ENCODE assay signal across 8 cellular contexts in genomic region chr2:97995026-97995733, GRCh38. TPM values are rescaled to one million over a fixed set of nuclear protein-coding genes. Genes with fewer than 3 reads are reported as not detected.
A peak's percentile ranks its signal among the peaks of the same experiment; 100 is the strongest.
DNase-seq lines count a peak whose midpoint lies in the region; ATAC-seq, FAIRE-seq and TF ChIP-seq lines count a peak whose summit lies in the region.

No MANE protein-coding gene starts in this region.

- intact Hi-C loops in K562 (cut with micrococcal nuclease) = no loop called here

- peak overlapping the region; percentile 94 for H3K4me2 ChIP-seq in K562 (ENCODE audit: insufficient read depth, low read length)

- H3K36me3 ChIP-seq in ES-I3 (ENCODE audit: insufficient read depth, low read length) (no peaks in the 10 kb centered on the region), K562 (ENCODE audit: control insufficient read depth, insufficient read depth, low read length) (no peaks in the 10 kb centered on the region)

- H3K27me3 Mint-ChIP-seq in immature natural killer cell (ENCODE audit: low read depth in 3 of 3) = peaks cover 0 to 5% (median 5%) of the 10 kb centered on the region in 3 donors

- peak overlapping the region; percentile 97 for H3K27ac ChIP-seq in K562 (ENCODE audit: extremely low read depth, low read depth, low read length)

- peak overlapping the region; percentile 86 for H3K9ac ChIP-seq in ES-I3 (ENCODE audit: low read depth, low read length)
- peak overlapping the region; percentile 88 to 96 for H3K9ac ChIP-seq in K562 (ENCODE audit: insufficient read depth in 1 of 2, low read depth in 2 of 2, low read length in 2 of 2)

- H3K4me3 Mint-ChIP-seq in immature natural killer cell = peak overlapping the region; percentile 97 to 100 (median 99)

- no peaks in the 10 kb centered on the region for H3K27me3 ChIP-seq in K562 (ENCODE audit: control insufficient read depth in 2 of 2, insufficient read depth in 2 of 2, low read length in 2 of 2)

- TF ChIP-seq CTCF in K562 (IDR thresholded peaks at IDR 0.05 in 2 of 3, conservative IDR thresholded peaks at IDR 0.05 in 1 of 3; ENCODE audit: insufficient read depth in 2 of 3, low read depth in 1 of 3, low read length in 3 of 3) = 0 out of 6 replicates have a peak, but pooled peaks of 1 of the 3 experiments have one; percentile 0

- peaks cover 54% of the 10 kb centered on the region for H3K79me2 ChIP-seq in K562 (ENCODE audit: control insufficient read depth, insufficient read depth, low read length)

- H3K27ac Mint-ChIP-seq in immature natural killer cell = peak overlapping the region; percentile 88 to 98 (median 98)

- WGBS in K562 (ENCODE audit: insufficient coverage, low coverage, missing lambda C conversion rate) = under 1% methylated on average over 41 of the region's 81 CpGs

- TF ChIP-seq EP300 in Ishikawa (IDR thresholded peaks at IDR 0.05; ENCODE audit: borderline replicate concordance) = no peak
- TF ChIP-seq EP300 in K562 (IDR thresholded peaks at IDR 0.05; ENCODE audit: low read length) = no peak

- no peaks in the 10 kb centered on the region for H3K36me3 Mint-ChIP-seq in immature natural killer cell

- TF ChIP-seq RAD21 in Ishikawa (IDR thresholded peaks at IDR 0.05; ENCODE audit: low read depth) (no peak), K562 (CRISPR knock-in tag; conservative IDR thresholded peaks at IDR 0.05 in 1 of 2, IDR thresholded peaks at IDR 0.05 in 1 of 2) (0 out of 4 replicates have a peak, but pooled peaks of 1 of the 2 experiments have one; percentile 7)

- no peaks in the 10 kb centered on the region for H3K9me1 ChIP-seq in K562 (ENCODE audit: control insufficient read depth, insufficient read depth, low read length)

- peaks cover 6% of the 10 kb centered on the region; the same call in 1 of the 2 replicates for H3K4me1 ChIP-seq in ES-I3 (ENCODE audit: insufficient read depth, low read length)
- H3K4me1 ChIP-seq in K562 (replicated peaks in 1 of 2; ENCODE audit: control insufficient read depth in 2 of 2, insufficient read depth in 2 of 2, low read length in 2 of 2) = peaks cover 2 to 12% of the 10 kb centered on the region in 2 experiments

- TF ChIP-seq POLR2A in K562 (conservative IDR thresholded peaks at IDR 0.05) = no peak

- peak overlapping the region; percentile 86 for H3K4me3 ChIP-seq in K562

- FAIRE-seq in K562 (lab: Jason Lieb, UNC) = peak; percentile 42

- H3K4me1 Mint-ChIP-seq in immature natural killer cell = peaks cover 36 to 55% of the 10 kb centered on the region in 2 donors

- in situ Hi-C loops in K562 (cut with MboI) = no loop called here

- H3K9me3 Mint-ChIP-seq in immature natural killer cell = no peaks in the 10 kb centered on the region

- POLR2A ChIA-PET in K562 (lab: Yijun Ruan, JAX) = interaction anchor here (1.0 to 2.3 kb wide), 2 partner anchors 14 to 27 kb away, joined by 3 to 7 read pairs; no protein-coding TSS in a partner anchor

- ATAC-seq in GM21619 (IDR thresholded peaks at IDR 0.05; ENCODE audit: unreplicated experiment) (peak; percentile 35), K562 (peak; percentile 73)

- no peaks in the 10 kb centered on the region for H3K9me3 ChIP-seq in ES-I3 (ENCODE audit: control insufficient read depth, insufficient read depth, low read length)
- no peaks in the 10 kb centered on the region for H3K9me3 ChIP-seq in K562 (replicated peaks; ENCODE audit: control insufficient read depth, insufficient read depth, low read depth, low read length)

- CTCF ChIA-PET in K562 (lab: Yijun Ruan, JAX; ENCODE audit: low intra/inter-chr PET ratio) = interaction anchor here (0.6 kb wide), 1 partner anchor 1873 kb away, joined by 3 read pairs; no protein-coding TSS in a partner anchor

- peaks cover 4% of the 10 kb centered on the region; the same call in 1 of the 2 replicates for H4K20me1 ChIP-seq in K562 (replicated peaks; ENCODE audit: control insufficient read depth, insufficient read depth, low read length)

- peak overlapping the region; percentile 99 for H2AFZ ChIP-seq in K562 (ENCODE audit: low read depth, low read length)

- DNase-seq in T-helper 9 cell = peak; percentile 26
- DNase-seq in K562 (ENCODE audit: extremely low read depth in 1 of 4, low spot score in 3 of 4) = peak; percentile 62 to 75 (median 72)
- DNase-seq in immature natural killer cell = peak in 2 of 3 donors; percentile 54 to 55
- peak; percentile 9 to 30 for DNase-seq in stimulated activated CD4-positive, alpha-beta T cell treated with anti-CD3 and anti-CD28 coated beads, Interleukin-15, amount 100 ng/mL, for 1 hour (ENCODE audit: low read depth in 1 of 2, low spot score in 1 of 2)
- no peak for DNase-seq in NCI-H1436 (lab: John Stamatoyannopoulos, UW)

- no TSS peak for BruUV-seq in K562 (replicated peaks; lab: Mats Ljungman, UMichigan)

TF ChIP-seq in Ishikawa, 13 proteins besides CTCF, POLR2A, EP300 and RAD21:
- no peak for TF ChIP-seq NFIC (IDR thresholded peaks at IDR 0.05)
- 0 out of 2 replicates have a peak, but pooled peaks have one; percentile 43 for TF ChIP-seq ZBTB7A (IDR thresholded peaks at IDR 0.05; ENCODE audit: low read depth)
- no peak for TF ChIP-seq FOXM1 (IDR thresholded peaks at IDR 0.05; ENCODE audit: borderline replicate concordance, low read depth)
- no peak for TF ChIP-seq TEAD4 (IDR thresholded peaks at IDR 0.05)
- no peak for TF ChIP-seq TCF12 (IDR thresholded peaks at IDR 0.05; ENCODE audit: low read depth)
- TF ChIP-seq, protein P1, sequence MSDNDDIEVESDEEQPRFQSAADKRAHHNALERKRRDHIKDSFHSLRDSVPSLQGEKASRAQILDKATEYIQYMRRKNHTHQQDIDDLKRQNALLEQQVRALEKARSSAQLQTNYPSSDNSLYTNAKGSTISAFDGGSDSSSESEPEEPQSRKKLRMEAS (IDR thresholded peaks at IDR 0.05) = peak; percentile 24; the same call in 1 of the 2 replicates

TF ChIP-seq in K562, 482 proteins besides CTCF, POLR2A, EP300 and RAD21 (continues in another document):
- peak; percentile 48 for TF ChIP-seq PCBP1 (IDR thresholded peaks at IDR 0.05; ENCODE audit: low read depth, low read length, poor library complexity, severe bottlenecking)
- TF ChIP-seq NONO (IDR thresholded peaks at IDR 0.05; ENCODE audit: low read depth in 2 of 2, low read length in 1 of 2) = 0 out of 4 replicates have a peak, but pooled peaks of 1 of the 2 experiments have one; percentile 5
- peak; percentile 11 to 22 for TF ChIP-seq E2F6 (IDR thresholded peaks at IDR 0.05; ENCODE audit: borderline replicate concordance in 1 of 2, extremely low read depth in 1 of 2, insufficient read depth in 1 of 2, insufficient read length in 1 of 2, low read depth in 1 of 2, low read length in 1 of 2, poor library complexity in 1 of 2, severe bottlenecking in 1 of 2)
- 0 out of 2 replicates have a peak, but pooled peaks have one; percentile 50 for TF ChIP-seq TGIF2 (CRISPR knock-in tag; IDR thresholded peaks at IDR 0.05)
- TF ChIP-seq, protein P2, sequence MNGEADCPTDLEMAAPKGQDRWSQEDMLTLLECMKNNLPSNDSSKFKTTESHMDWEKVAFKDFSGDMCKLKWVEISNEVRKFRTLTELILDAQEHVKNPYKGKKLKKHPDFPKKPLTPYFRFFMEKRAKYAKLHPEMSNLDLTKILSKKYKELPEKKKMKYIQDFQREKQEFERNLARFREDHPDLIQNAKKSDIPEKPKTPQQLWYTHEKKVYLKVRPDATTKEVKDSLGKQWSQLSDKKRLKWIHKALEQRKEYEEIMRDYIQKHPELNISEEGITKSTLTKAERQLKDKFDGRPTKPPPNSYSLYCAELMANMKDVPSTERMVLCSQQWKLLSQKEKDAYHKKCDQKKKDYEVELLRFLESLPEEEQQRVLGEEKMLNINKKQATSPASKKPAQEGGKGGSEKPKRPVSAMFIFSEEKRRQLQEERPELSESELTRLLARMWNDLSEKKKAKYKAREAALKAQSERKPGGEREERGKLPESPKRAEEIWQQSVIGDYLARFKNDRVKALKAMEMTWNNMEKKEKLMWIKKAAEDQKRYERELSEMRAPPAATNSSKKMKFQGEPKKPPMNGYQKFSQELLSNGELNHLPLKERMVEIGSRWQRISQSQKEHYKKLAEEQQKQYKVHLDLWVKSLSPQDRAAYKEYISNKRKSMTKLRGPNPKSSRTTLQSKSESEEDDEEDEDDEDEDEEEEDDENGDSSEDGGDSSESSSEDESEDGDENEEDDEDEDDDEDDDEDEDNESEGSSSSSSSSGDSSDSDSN (IDR thresholded peaks at IDR 0.05; ENCODE audit: borderline replicate concordance in 1 of 2, low read depth in 2 of 2, low read length in 2 of 2) = peak; percentile 68 to 95
- TF ChIP-seq ZNF12 (CRISPR knock-in tag; IDR thresholded peaks at IDR 0.05) = no peak

RNA-seq across cellular contexts. Expression of gene TMEM131, which starts 0.6 kb away (rescaled TPM):
- 56.9 and 132 TPM in 2 replicates for total RNA-seq in K562 (2011; cell fraction: chromatin; rRNA removed; ENCODE audit: low replicate concordance)
- total RNA-seq in K562 (2011; cell fraction: nucleolus; rRNA removed) = 27.5 and 28.5 TPM in 2 replicates
- total RNA-seq in K562 (2011; cell fraction: nucleoplasm; rRNA removed) = 54.1 and 66.5 TPM in 2 replicates
- total RNA-seq in K562 (2014; rRNA removed) (6.6 and 8.2 TPM in 2 replicates), K562 (2014; rRNA removed; fragmentation: Illumina TruSeq; extraction: Trizol) (11.2 and 12.4 TPM in 2 replicates), K562 (2015; rRNA removed; fragmentation: Illumina TruSeq; extraction: Trizol) (13.6 and 14.6 TPM in 2 replicates), K562 (2021) (20.4 and 22.1 TPM in 2 replicates)
- polyA plus RNA-seq in K562 (2011; rRNA removed) (11.3 and 16.0 TPM in 2 replicates), K562 (2014; fragmentation: Illumina TruSeq; extraction: Trizol) (17.6 and 21.1 TPM in 2 replicates), K562 (2014; fragmentation: Nextera tagmentation; extraction: Ambion mirVana) (1 to 10 TPM; 2.5 to 2.8 TPM), K562 (2014; rRNA removed) (14.3 and 15.6 TPM in 2 replicates), immature natural killer cell (10 to 100 TPM in 1 of 3 donors, 1 to 10 TPM in 2; 7.1 to 24.5 (median 8.3) TPM)
- polyA plus RNA-seq in K562 (2011; cell fraction: cytosol; rRNA removed) = 6.2 and 8.7 TPM in 2 replicates
- polyA plus RNA-seq in K562 (2011; cell fraction: nucleus; rRNA removed) = 53.6 and 59.0 TPM in 2 replicates
- polyA plus RNA-seq in K562 (2012) = 13.3 and 19.4 TPM in 2 replicates
- 32.2 and 35.7 TPM in 2 replicates for polyA minus RNA-seq in K562 (2011; rRNA and poly(A)+ RNA removed)
- polyA minus RNA-seq in K562 (2011; cell fraction: cytosol; rRNA and poly(A)+ RNA removed) = 9.0 and 13.8 TPM in 2 replicates
- polyA minus RNA-seq in K562 (2011; cell fraction: nucleus; rRNA and poly(A)+ RNA removed) = 29.2 and 61.2 TPM in 2 replicates
